In the genomic region with DNA sequence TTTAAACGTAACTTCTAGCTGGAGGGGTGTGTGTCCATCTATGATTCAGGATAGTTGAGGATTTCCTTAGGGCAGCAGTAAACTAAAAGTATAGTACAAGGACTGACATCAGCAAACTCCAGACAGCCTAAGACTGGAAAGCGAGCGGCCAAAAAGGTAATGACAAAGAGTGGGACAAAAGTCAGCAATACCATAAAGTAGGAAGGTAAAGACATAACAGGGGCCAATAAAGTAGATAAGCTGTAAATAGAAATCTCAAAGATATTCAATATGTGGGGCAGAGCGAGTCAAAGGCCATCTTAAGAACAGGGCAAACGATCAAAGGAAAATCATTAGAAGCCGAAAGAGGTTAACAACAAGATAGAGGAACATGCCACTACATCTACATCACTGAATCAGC, we compare ENCODE assay signal across 27 cellular contexts.
"Had no signal": no experiment of that assay in that cellular context is flagged by ENCODE, and none has a peak within 500 bp of the region (broad histone marks: within the 10 kb centered on the region; RNA-seq: fewer than 3 reads in every experiment).

No MANE protein-coding gene starts in this region.

- ATAC-seq: effector memory CD8-positive, alpha-beta T cell; esophagus mucosa; gastrocnemius medialis; heart right ventricle; left lung; left ventricle myocardium superior; lower lobe of right lung had no signal

- H3K9me3 Mint-ChIP-seq: dendritic cell treated with granulocyte-macrophage colony-stimulating factor and Interleukin-4, amounts not matched to agents 40 ng/mL and 50 ng/mL, for 4 days; endodermal cell; immature natural killer cell had no signal

- H3K27ac ChIP-seq: colonic mucosa, epithelial cell of prostate, esophagus squamous epithelium, gastrocnemius medialis, heart right ventricle, left lung, lower lobe of right lung had no signal

- H3K36me3 ChIP-seq: colonic mucosa, esophagus squamous epithelium, gastrocnemius medialis, heart right ventricle, left lung, lower lobe of right lung had no signal

- H3K27ac Mint-ChIP-seq: dendritic cell treated with granulocyte-macrophage colony-stimulating factor and Interleukin-4, amounts not matched to agents 40 ng/mL and 50 ng/mL, for 4 days; effector memory CD8-positive, alpha-beta T cell; endodermal cell; immature natural killer cell; mesothelial cell of epicardium had no signal

- H3K9me3 ChIP-seq: colonic mucosa, esophagus squamous epithelium, gastrocnemius medialis, heart right ventricle, left lung, lower lobe of right lung had no signal

- DNase-seq: colonic mucosa; cortex of kidney; effector CD8-positive, alpha-beta T cell; effector memory CD8-positive, alpha-beta T cell; endodermal cell; erythroblast; esophagus squamous epithelium; foreskin fibroblast; foreskin melanocyte; gastrocnemius medialis; glutamatergic neuron; head of caudate nucleus; heart right ventricle; hypothalamus; immature natural killer cell; islet precursor cell; kidney; kidney glomerular epithelial cell; left lung; left ventricle myocardium superior; lower lobe of right lung; mesenchymal stem cell had no signal

- H3K4me1 Mint-ChIP-seq: immature natural killer cell, mesothelial cell of epicardium had no signal

- FAIRE-seq: endometrium, kidney had no signal

- H3K4me3 ChIP-seq: colonic mucosa, esophagus squamous epithelium, gastrocnemius medialis, heart right ventricle, left lung, lower lobe of right lung had no signal

- H3K27me3 ChIP-seq: colonic mucosa, esophagus squamous epithelium, gastrocnemius medialis, heart right ventricle, left lung had no signal

- H3K4me1 ChIP-seq: colonic mucosa, esophagus squamous epithelium, gastrocnemius medialis, heart right ventricle, left lung, lower lobe of right lung had no signal

- H3K4me3 Mint-ChIP-seq: dendritic cell treated with granulocyte-macrophage colony-stimulating factor and Interleukin-4, amounts not matched to agents 40 ng/mL and 50 ng/mL, for 4 days; effector memory CD8-positive, alpha-beta T cell; endodermal cell; immature natural killer cell; mesothelial cell of epicardium had no signal
